In the genomic region with DNA sequence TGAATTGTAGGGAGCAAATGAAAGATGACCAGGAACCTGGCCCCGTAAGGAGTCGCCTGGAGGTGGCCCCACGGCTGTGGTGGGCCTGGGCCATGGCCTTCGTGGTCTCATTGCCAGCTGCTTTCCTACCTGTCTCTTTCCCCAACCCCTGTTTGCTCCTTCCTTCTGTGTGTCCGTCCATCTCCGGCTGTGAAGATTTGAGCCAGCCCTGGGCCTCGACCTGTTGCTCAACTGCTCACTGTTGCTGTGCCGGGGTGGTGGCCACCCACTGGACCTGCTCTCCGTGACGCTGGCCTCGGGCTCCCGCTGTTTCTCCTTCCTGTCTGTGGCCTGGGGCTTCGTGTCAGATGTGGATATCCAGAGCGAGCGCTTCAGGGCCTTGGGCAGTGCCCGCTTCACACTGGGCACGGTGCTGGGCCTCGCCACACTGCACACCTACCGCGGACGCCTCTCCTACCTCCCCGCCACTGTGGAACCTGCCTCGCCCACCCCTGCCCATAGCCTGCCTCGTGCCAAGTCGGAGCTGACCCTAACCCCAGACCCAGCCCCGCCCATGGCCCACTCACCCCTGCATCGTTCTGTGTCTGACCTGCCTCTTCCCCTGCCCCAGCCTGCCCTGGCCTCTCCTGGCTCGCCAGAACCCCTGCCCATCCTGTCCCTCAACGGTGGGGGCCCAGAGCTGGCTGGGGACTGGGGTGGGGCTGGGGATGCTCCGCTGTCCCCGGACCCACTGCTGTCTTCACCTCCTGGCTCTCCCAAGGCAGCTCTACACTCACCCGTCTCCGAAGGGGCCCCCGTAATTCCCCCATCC, we compare ENCODE assay signal across 16 cellular contexts. TPM values are rescaled to one million over a fixed set of nuclear protein-coding genes. Genes with fewer than 3 reads are reported as not detected.
DNase-seq lines count a peak whose midpoint lies in the region; FAIRE-seq and TF ChIP-seq lines count a peak whose summit lies in the region.
"Had no signal": no experiment of that assay in that cellular context is flagged by ENCODE, and none has a peak within 500 bp of the region (broad histone marks: within the 10 kb centered on the region; RNA-seq: fewer than 3 reads in every experiment).

No MANE protein-coding gene starts in this region.

- H3K4me1 ChIP-seq in kidney (ENCODE audit: control insufficient read depth in 1 of 2, insufficient read depth in 1 of 2, low read depth in 1 of 2, low read length in 2 of 2) (peaks cover 16 to 27% of the 10 kb centered on the region in 2 donors), stomach (peaks cover 47 to 95% (median 84%) of the 10 kb centered on the region in 4 donors), ascending aorta (peaks cover 16 to 31% of the 10 kb centered on the region in 2 donors)

- DNase-seq in activated CD4-positive, alpha-beta T cell treated with anti-CD3 and anti-CD28 coated beads, Interleukin-2, amount 10 ng/mL, durations not matched to agents 24 days and 14 days = no peak
- no peak for DNase-seq in activated CD4-positive, alpha-beta T cell treated with anti-CD3 and anti-CD28 coated beads for 4 hours
- DNase-seq in RWPE1 (ENCODE audit: low spot score) (no peak), kidney (peak; percentile 82), stomach (no peak), OCI-M1 (lab: John Stamatoyannopoulos, UW) (no peak), ascending aorta (ENCODE audit: low spot score in 2 of 2) (no peak), SW480 (ENCODE audit: low spot score) (no peak)
- DNase-seq: activated CD8-positive, alpha-beta memory T cell treated with anti-CD3 and anti-CD28 coated beads, Interleukin-2, amount 10 ng/mL, durations not matched to agents 7 days and 5 days; activated naive CD4-positive, alpha-beta T cell treated with Interleukin-2 at 50 U/mL for 16 hours; foreskin fibroblast; Kasumi-1; NCI-H1436 treated with DMSO at 0.1 percent for 48 hours had no signal

- H3K4me3 Mint-ChIP-seq in activated CD4-positive, alpha-beta T cell treated with anti-CD3 and anti-CD28 coated beads, Interleukin-2, amount 10 ng/mL, durations not matched to agents 24 days and 14 days = no peak overlapping the region
- H3K4me3 Mint-ChIP-seq: activated CD8-positive, alpha-beta memory T cell treated with anti-CD3 and anti-CD28 coated beads, Interleukin-2, amount 10 ng/mL, durations not matched to agents 7 days and 5 days; stimulated activated effector memory CD8-positive, alpha-beta T cell treated with anti-CD3 and anti-CD28 coated beads, Interleukin-12 subunit alpha, Interleukin-12 subunit beta, amount 100 ng/mL, for 72 hours had no signal

- CTCF ChIA-PET in RWPE1 (lab: Yijun Ruan, JAX) = no interaction called here

- TF ChIP-seq POLR2A in stomach (IDR thresholded peaks at IDR 0.05) = no peak

- intact Hi-C loops in activated CD4-positive, alpha-beta T cell treated with anti-CD3 and anti-CD28 coated beads, Interleukin-2, amount 10 ng/mL, durations not matched to agents 24 days and 14 days (cut with micrococcal nuclease) = no loop called here
- intact Hi-C loops in kidney (cut with DNase I) = no loop called here
- intact Hi-C loops in stomach (cut with DNase I; ENCODE audit: low total_unique reads) = no loop called here
- intact Hi-C loops in ascending aorta (cut with DNase I) = no loop called here

- H3K4me1 Mint-ChIP-seq in activated CD4-positive, alpha-beta T cell treated with anti-CD3 and anti-CD28 coated beads, Interleukin-2, amount 10 ng/mL, durations not matched to agents 24 days and 14 days = peaks cover 19% of the 10 kb centered on the region

- H3K4me3 ChIP-seq in kidney (ENCODE audit: low read length in 2 of 2) = no peak overlapping the region
- H3K4me3 ChIP-seq in stomach = no peak overlapping the region
- H3K4me3 ChIP-seq in ascending aorta = no peak overlapping the region
- H3K4me3 ChIP-seq: HAP-1 had no signal

- no peaks in the 10 kb centered on the region for H3K27me3 Mint-ChIP-seq in activated CD4-positive, alpha-beta T cell treated with anti-CD3 and anti-CD28 coated beads, Interleukin-2, amount 10 ng/mL, durations not matched to agents 24 days and 14 days
- H3K27me3 Mint-ChIP-seq: activated CD8-positive, alpha-beta memory T cell treated with anti-CD3 and anti-CD28 coated beads, Interleukin-2, amount 10 ng/mL, durations not matched to agents 7 days and 5 days had no signal

- FAIRE-seq in kidney (lab: Jason Lieb, UNC) = no peak

- peak overlapping the region; percentile 41 for H3K27ac Mint-ChIP-seq in activated CD4-positive, alpha-beta T cell treated with anti-CD3 and anti-CD28 coated beads, Interleukin-2, amount 10 ng/mL, durations not matched to agents 24 days and 14 days
- H3K27ac Mint-ChIP-seq: activated CD8-positive, alpha-beta memory T cell treated with anti-CD3 and anti-CD28 coated beads, Interleukin-2, amount 10 ng/mL, durations not matched to agents 7 days and 5 days had no signal

- POLR2A ChIA-PET in RWPE1 (lab: Yijun Ruan, JAX; ENCODE audit: low non-redundant PET) = interaction anchor here (0.8 to 1.6 kb wide), 2 partner anchors 10 to 15 kb away, joined by 4 read pairs; a partner anchor contains a TSS

- no peak overlapping the region for H3K9ac ChIP-seq in kidney (ENCODE audit: low read length in 2 of 2)

- no peak for TF ChIP-seq EP300 in stomach (IDR thresholded peaks at IDR 0.05)

- H3K9me3 Mint-ChIP-seq in activated CD4-positive, alpha-beta T cell treated with anti-CD3 and anti-CD28 coated beads, Interleukin-2, amount 10 ng/mL, durations not matched to agents 24 days and 14 days = no peaks in the 10 kb centered on the region
- H3K9me3 Mint-ChIP-seq: stimulated activated effector memory CD8-positive, alpha-beta T cell treated with anti-CD3 and anti-CD28 coated beads, Interleukin-12 subunit alpha, Interleukin-12 subunit beta, amount 100 ng/mL, for 72 hours had no signal

- peaks cover 17% of the 10 kb centered on the region for H3K36me3 Mint-ChIP-seq in activated CD4-positive, alpha-beta T cell treated with anti-CD3 and anti-CD28 coated beads, Interleukin-2, amount 10 ng/mL, durations not matched to agents 24 days and 14 days (ENCODE audit: low read depth)

- TF ChIP-seq CTCF in RWPE1 (conservative IDR thresholded peaks at IDR 0.05; ENCODE audit: low read depth) = no peak
- TF ChIP-seq CTCF in kidney (IDR thresholded peaks at IDR 0.05; ENCODE audit: borderline replicate concordance, extremely low read depth, insufficient read depth) = no peak
- no peak for TF ChIP-seq CTCF in stomach (IDR thresholded peaks at IDR 0.05)
- TF ChIP-seq CTCF in ascending aorta (IDR thresholded peaks at IDR 0.05) = no peak

- H3K36me3 ChIP-seq in kidney (ENCODE audit: control insufficient read depth in 1 of 2, insufficient read depth in 2 of 2, low read length in 2 of 2) = peaks cover 5 to 6% of the 10 kb centered on the region in 2 donors
- H3K36me3 ChIP-seq in stomach = peaks cover 0 to 48% (median 27%) of the 10 kb centered on the region in 4 donors
- peaks cover 3 to 23% of the 10 kb centered on the region in 2 donors for H3K36me3 ChIP-seq in ascending aorta

- H3K27ac ChIP-seq in RWPE1 (peak overlapping the region; percentile 99), kidney (ENCODE audit: low read depth in 2 of 2, low read length in 2 of 2) (no peak overlapping the region), stomach (peak overlapping the region; percentile 12 to 98 (median 93)), ascending aorta (peak overlapping the region in 1 of 2 donors; percentile 29)

- WGBS in stomach, 5 donors = 73 to 82% (median 78%) methylated on average over 34 of the region's 34 CpGs

- H3K9me3 ChIP-seq in kidney (ENCODE audit: control insufficient read depth in 1 of 2, low read length in 2 of 2) = no peaks in the 10 kb centered on the region
- no peaks in the 10 kb centered on the region for H3K9me3 ChIP-seq in stomach
- no peaks in the 10 kb centered on the region for H3K9me3 ChIP-seq in ascending aorta
- H3K9me3 ChIP-seq: HAP-1 had no signal

- H3K27me3 ChIP-seq in stomach = no peaks in the 10 kb centered on the region
- no peaks in the 10 kb centered on the region for H3K27me3 ChIP-seq in ascending aorta

RNA-seq across cellular contexts. Expression of a gene that starts 8.5 kb away (rescaled TPM):
- total RNA-seq in activated CD4-positive, alpha-beta T cell treated with anti-CD3 and anti-CD28 coated beads, Interleukin-2, amount 10 ng/mL, durations not matched to agents 24 days and 14 days = 10.7 and 11.2 TPM in 2 replicates
- 14.5 TPM for total RNA-seq in kidney
- polyA plus RNA-seq in kidney (ENCODE audit: insufficient read depth, low read depth, low replicate concordance) = 20.4 TPM
- 10 to 100 TPM in 1 of 5 donors, 1 to 10 TPM in 3, not detected in 1; 7.2 to 21.7 (median 9.7) TPM for total RNA-seq in stomach
- 10 to 100 TPM in 1 of 3 donors, 1 to 10 TPM in 2; 4.2 to 29.0 (median 9.2) TPM for polyA plus RNA-seq in stomach
- total RNA-seq in ascending aorta = 0.21 TPM

RNA-seq across cellular contexts. Expression of a gene that starts 9.4 kb away (rescaled TPM):
- total RNA-seq in activated CD4-positive, alpha-beta T cell treated with anti-CD3 and anti-CD28 coated beads, Interleukin-2, amount 10 ng/mL, durations not matched to agents 24 days and 14 days = 36.4 and 39.0 TPM in 2 replicates
- total RNA-seq in kidney (23.3 TPM), stomach (100 to 1,000 TPM in 1 of 5 donors, 10 to 100 TPM in 4; 10.6 to 156 (median 19.2) TPM), ascending aorta (35.3 TPM)
- polyA plus RNA-seq in kidney (ENCODE audit: insufficient read depth, low read depth, low replicate concordance) (37.2 TPM), stomach (10 to 100 TPM in 2 of 3 donors, 1 to 10 TPM in 1; 9.4 to 20.5 (median 19.9) TPM)

RNA-seq across cellular contexts. Expression of a gene that starts 9.7 kb away (rescaled TPM):
- total RNA-seq in activated CD4-positive, alpha-beta T cell treated with anti-CD3 and anti-CD28 coated beads, Interleukin-2, amount 10 ng/mL, durations not matched to agents 24 days and 14 days = 1,885 and 1,938 TPM in 2 replicates
- total RNA-seq in kidney = 986 TPM
- 1,596 TPM for polyA plus RNA-seq in kidney (ENCODE audit: insufficient read depth, low read depth, low replicate concordance)
- 1,000 to 10,000 TPM; 1,272 to 3,316 (median 1,768) TPM for total RNA-seq in stomach
- 1,000 to 10,000 TPM; 2,771 to 3,739 (median 3,620) TPM for polyA plus RNA-seq in stomach
- total RNA-seq in ascending aorta = 2,223 TPM

RNA-seq across cellular contexts. Expression of a gene that starts 13.8 kb away (rescaled TPM):
- 5.1 and 6.4 TPM in 2 replicates for total RNA-seq in activated CD4-positive, alpha-beta T cell treated with anti-CD3 and anti-CD28 coated beads, Interleukin-2, amount 10 ng/mL, durations not matched to agents 24 days and 14 days
- 15.9 TPM for total RNA-seq in kidney
- polyA plus RNA-seq in kidney (ENCODE audit: insufficient read depth, low read depth, low replicate concordance) = 0.41 TPM
- 100 to 1,000 TPM in 2 of 5 donors, 10 to 100 TPM in 3; 17.5 to 275 (median 56.0) TPM for total RNA-seq in stomach
- 10 to 100 TPM; 13.3 to 62.5 (median 15.4) TPM for polyA plus RNA-seq in stomach
- total RNA-seq in ascending aorta = not detected
- total RNA-seq: A172 had no signal

RNA-seq across cellular contexts. Expression of a gene that starts 17.3 kb away (rescaled TPM):
- 10.9 and 12.5 TPM in 2 replicates for total RNA-seq in activated CD4-positive, alpha-beta T cell treated with anti-CD3 and anti-CD28 coated beads, Interleukin-2, amount 10 ng/mL, durations not matched to agents 24 days and 14 days
- total RNA-seq in kidney = 11.6 TPM
- 42.3 TPM for polyA plus RNA-seq in kidney (ENCODE audit: insufficient read depth, low read depth, low replicate concordance)
- total RNA-seq in stomach = 10 to 100 TPM in 2 of 5 donors, 1 to 10 TPM in 2, not detected in 1; 1.8 to 33.0 (median 18.1) TPM
- 10 to 100 TPM; 15.7 to 17.7 (median 15.8) TPM for polyA plus RNA-seq in stomach
- not detected for total RNA-seq in ascending aorta

Comparison
In these comparisons a context has a peak if more than half of its experiments do, and no peak if none do; other contexts are left out.
1. H3K27ac ChIP-seq: peak in RWPE1 (single experiment) and stomach (5 of 5); none in kidney (0 of 2).